9 cellular contexts compared by ENCODE assay signal in genomic region chr2:160087854-160088745, GRCh38. TPM values are rescaled to one million over a fixed set of nuclear protein-coding genes. Genes with fewer than 3 reads are reported as not detected.
A peak's percentile ranks its signal among the peaks of the same experiment; 100 is the strongest.
DNase-seq lines count a peak whose midpoint lies in the region; ATAC-seq, FAIRE-seq and TF ChIP-seq lines count a peak whose summit lies in the region.
"Had no signal": no experiment of that assay in that cellular context is flagged by ENCODE, and none has a peak within 500 bp of the region (broad histone marks: within the 10 kb centered on the region; RNA-seq: fewer than 3 reads in every experiment).

No MANE protein-coding gene starts in this region.

- H3K36me3 Mint-ChIP-seq in mesothelial cell of epicardium, result peaks cover 30% of the 10 kb centered on the region

- no peaks in the 10 kb centered on the region for H3K36me3 ChIP-seq in DOHH2 (ENCODE audit: control insufficient read depth, low read length)
- H3K36me3 ChIP-seq in keratinocyte (ENCODE audit: control insufficient read depth in 2 of 2, extremely low read depth in 1 of 2, insufficient read depth in 2 of 2, low read length in 2 of 2), result no peaks in the 10 kb centered on the region

- no peak overlapping the region for H2AFZ ChIP-seq in keratinocyte (ENCODE audit: control insufficient read depth, low read length)

- H3K4me3 ChIP-seq in DOHH2 (ENCODE audit: low read length) (no peak overlapping the region), keratinocyte (ENCODE audit: control insufficient read depth in 2 of 3, extremely low read depth in 1 of 3, insufficient read depth in 2 of 3, low read depth in 1 of 3, low read length in 3 of 3) (no peak overlapping the region)

- no peaks in the 10 kb centered on the region for H3K79me2 ChIP-seq in DOHH2 (ENCODE audit: control insufficient read depth, low read length)
- H3K79me2 ChIP-seq in keratinocyte (ENCODE audit: control insufficient read depth, insufficient read depth, low read length), result no peaks in the 10 kb centered on the region

- peak; percentile 28 for DNase-seq in SKM-1 (lab: John Stamatoyannopoulos, UW; ENCODE audit: unreplicated experiment)
- DNase-seq in keratinocyte (ENCODE audit: low read depth, low spot score), result no peak
- DNase-seq in activated gamma-delta T cell (lab: John Stamatoyannopoulos, UW), result no peak
- no peak for DNase-seq in mesothelial cell of epicardium (ENCODE audit: low spot score in 2 of 2, unreplicated experiment in 2 of 2)
- DNase-seq: stimulated activated naive CD4-positive, alpha-beta T cell had no signal

- no peak overlapping the region for H3K27ac ChIP-seq in DOHH2 (ENCODE audit: low read depth, low read length)
- H3K27ac ChIP-seq in keratinocyte (ENCODE audit: control insufficient read depth, insufficient read depth, low read length), result no peak overlapping the region

- H3K27me3 Mint-ChIP-seq in mesothelial cell of epicardium (ENCODE audit: low read depth), result no peaks in the 10 kb centered on the region

- H3K9me1 ChIP-seq in keratinocyte (ENCODE audit: control insufficient read depth, extremely low read depth, insufficient read depth, low read length), result no peaks in the 10 kb centered on the region

- no peak overlapping the region for H3K4me3 Mint-ChIP-seq in mesothelial cell of epicardium

- no peaks in the 10 kb centered on the region for H3F3A ChIP-seq in DOHH2 (ENCODE audit: control insufficient read depth, insufficient read depth)

- H3K27me3 ChIP-seq in DOHH2 (ENCODE audit: control insufficient read depth, low read length), result no peaks in the 10 kb centered on the region
- no peaks in the 10 kb centered on the region for H3K27me3 ChIP-seq in keratinocyte (ENCODE audit: control insufficient read depth, extremely low read depth, insufficient read depth, low read length)

- H3K27ac Mint-ChIP-seq in mesothelial cell of epicardium, result no peak overlapping the region

- TF ChIP-seq CTCF in DOHH2 (IDR thresholded peaks at IDR 0.05; ENCODE audit: low read depth, low read length, poor library complexity, severe bottlenecking) (peak; percentile 56), keratinocyte (optimal IDR thresholded peaks at IDR 0.05 in 1 of 3, IDR thresholded peaks at IDR 0.05 in 1 of 3, conservative IDR thresholded peaks at IDR 0.05 in 1 of 3; ENCODE audit: extremely low read depth in 1 of 3, insufficient read depth in 2 of 3, low read length in 3 of 3) (peak; percentile 6 to 39 (median 29)), mesothelial cell of epicardium (IDR thresholded peaks at IDR 0.05; ENCODE audit: unreplicated experiment) (no peak)

- H3K9me3 ChIP-seq in DOHH2 (ENCODE audit: control insufficient read depth, insufficient read depth, low read length) (peaks cover 41% of the 10 kb centered on the region), keratinocyte (ENCODE audit: control insufficient read depth, low read depth, low read length) (peaks cover 19% of the 10 kb centered on the region)

- dilution Hi-C loops in keratinocyte (cut with MboI; ENCODE audit: extremely low pct_ligation_motif_present, low sequenced_read_pairs), result no loop called here

- H3K9me3 Mint-ChIP-seq in mesothelial cell of epicardium, result peaks cover 73% of the 10 kb centered on the region

- H3K4me2 ChIP-seq in DOHH2 (ENCODE audit: low read length), result no peak overlapping the region
- H3K4me2 ChIP-seq in keratinocyte (ENCODE audit: control insufficient read depth, extremely low read depth, insufficient read depth, low read depth, low read length), result no peak overlapping the region

- H4K20me1 ChIP-seq in DOHH2 (ENCODE audit: control insufficient read depth, insufficient read depth, low read depth, low read length), result no peaks in the 10 kb centered on the region
- H4K20me1 ChIP-seq in keratinocyte (ENCODE audit: control insufficient read depth, extremely low read depth, insufficient read depth, low read length), result no peaks in the 10 kb centered on the region

- ATAC-seq in HG02798 (IDR thresholded peaks at IDR 0.05; ENCODE audit: poor library complexity, unreplicated experiment) (peak; percentile 47), GM18870 (IDR thresholded peaks at IDR 0.05; ENCODE audit: unreplicated experiment) (no peak), GM21825 (IDR thresholded peaks at IDR 0.05; ENCODE audit: unreplicated experiment) (no peak)

- H3K4me1 ChIP-seq in DOHH2 (ENCODE audit: control insufficient read depth, low read length), result no peaks in the 10 kb centered on the region
- peaks cover 21% of the 10 kb centered on the region for H3K4me1 ChIP-seq in keratinocyte (ENCODE audit: control insufficient read depth, extremely low read depth, insufficient read depth, low read length)

- H3K9me2 ChIP-seq in DOHH2 (replicated peaks; ENCODE audit: control insufficient read depth, low read length), result no peaks in the 10 kb centered on the region

- H3K9ac ChIP-seq in keratinocyte (ENCODE audit: control insufficient read depth, extremely low read depth, insufficient read depth, low read length), result no peak overlapping the region

- no peaks in the 10 kb centered on the region for H3K4me1 Mint-ChIP-seq in mesothelial cell of epicardium

- no peak for FAIRE-seq in keratinocyte (lab: Jason Lieb, UNC)

RNA-seq across cellular contexts. Expression of gene PLA2R1, which starts 25.7 kb away (rescaled TPM):
- 7.6 to 13.2 TPM (median 12.3 TPM) in 3 replicates for polyA plus RNA-seq in keratinocyte
- polyA plus RNA-seq in keratinocyte (2011; ENCODE audit: low read depth), result 9.3 TPM
- polyA plus RNA-seq in keratinocyte (2011; cell fraction: cytosol; rRNA removed), result 2.8 and 4.1 TPM in 2 replicates
- 19.0 and 20.2 TPM in 2 replicates for polyA plus RNA-seq in keratinocyte (2011; cell fraction: nucleus; rRNA removed)
- polyA plus RNA-seq in keratinocyte (2012; ENCODE audit: low replicate concordance), result 6.6 and 8.5 TPM in 2 replicates
- polyA minus RNA-seq in keratinocyte, result 1.7 to 15.0 TPM (median 13.4 TPM) in 3 replicates
- 6.1 TPM for polyA minus RNA-seq in keratinocyte (2011; cell fraction: cytosol; rRNA and poly(A)+ RNA removed)
- 14.7 and 37.3 TPM in 2 replicates for polyA minus RNA-seq in keratinocyte (2011; cell fraction: nucleus; rRNA and poly(A)+ RNA removed)
- 14.4 to 15.0 TPM (median 14.8 TPM) in 3 replicates for total RNA-seq in mesothelial cell of epicardium
